In genomic region chr5:146137967-146138403, GRCh38 we compare ENCODE assay signal across 1 cellular context.
A peak's percentile ranks its signal among the peaks of the same experiment; 100 is the strongest.
TF ChIP-seq lines count a peak whose summit lies in the region.

No MANE protein-coding gene starts in this region.

TF ChIP-seq in HepG2, 621 proteins besides CTCF, POLR2A, EP300 and RAD21 (continued from another document and continues in another):
- TF ChIP-seq PBX3 (CRISPR knock-in tag; IDR thresholded peaks at IDR 0.05; ENCODE audit: borderline replicate concordance) (no peak), NFYB (CRISPR knock-in tag; IDR thresholded peaks at IDR 0.05) (no peak), ISL2 (CRISPR knock-in tag; IDR thresholded peaks at IDR 0.05) (peak; percentile 60; the same call in 1 of the 2 replicates), ZNF513 (CRISPR knock-in tag; conservative IDR thresholded peaks at IDR 0.05) (no peak), ZNF362 (CRISPR knock-in tag; IDR thresholded peaks at IDR 0.05; ENCODE audit: borderline replicate concordance) (peak; percentile 98), SOX5 (CRISPR knock-in tag; IDR thresholded peaks at IDR 0.05; ENCODE audit: borderline replicate concordance) (peak; percentile 51; the same call in 1 of the 2 replicates), ZNF83 (CRISPR knock-in tag; IDR thresholded peaks at IDR 0.05; ENCODE audit: borderline replicate concordance) (no peak), KDM5B (CRISPR knock-in tag; IDR thresholded peaks at IDR 0.05; ENCODE audit: borderline replicate concordance) (no peak), TBL1XR1 (IDR thresholded peaks at IDR 0.05; ENCODE audit: borderline replicate concordance, low read length, partially characterized antibody) (peak; percentile 48), SKI (IDR thresholded peaks at IDR 0.05; ENCODE audit: partially characterized antibody) (peak; percentile 56), HMGXB4 (CRISPR knock-in tag; IDR thresholded peaks at IDR 0.05; ENCODE audit: borderline replicate concordance in 1 of 2, low read depth in 1 of 2) (0 out of 4 replicates have a peak, but pooled peaks of 1 of the 2 experiments have one; percentile 36), KDM2A (CRISPR knock-in tag; IDR thresholded peaks at IDR 0.05; ENCODE audit: borderline replicate concordance, low read depth) (no peak), ZHX1 (CRISPR knock-in tag; IDR thresholded peaks at IDR 0.05; ENCODE audit: low read depth) (0 out of 2 replicates have a peak, but pooled peaks have one; percentile 22), PBX2 (CRISPR knock-in tag; IDR thresholded peaks at IDR 0.05) (no peak), SETDB1 (CRISPR knock-in tag; IDR thresholded peaks at IDR 0.05; ENCODE audit: borderline replicate concordance) (no peak), MAF1 (CRISPR knock-in tag; IDR thresholded peaks at IDR 0.05; ENCODE audit: borderline replicate concordance) (no peak), ZNF644 (CRISPR knock-in tag; IDR thresholded peaks at IDR 0.05; ENCODE audit: low read depth) (0 out of 2 replicates have a peak, but pooled peaks have one; percentile 12), ZNF563 (CRISPR knock-in tag; IDR thresholded peaks at IDR 0.05) (peak; percentile 63), KLF16 (CRISPR knock-in tag; IDR thresholded peaks at IDR 0.05) (no peak), WIZ (CRISPR knock-in tag; IDR thresholded peaks at IDR 0.05) (0 out of 2 replicates have a peak, but pooled peaks have one; percentile 66), ZEB1 (IDR thresholded peaks at IDR 0.05; ENCODE audit: insufficient replicate concordance, low read depth) (peak; percentile 60), BRCA1 (CRISPR knock-in tag; IDR thresholded peaks at IDR 0.05) (no peak), THAP7 (CRISPR knock-in tag; IDR thresholded peaks at IDR 0.05) (no peak), THAP11 (CRISPR knock-in tag; IDR thresholded peaks at IDR 0.05) (peak; percentile 54; the same call in 1 of the 2 replicates), MIER3 (CRISPR knock-in tag; IDR thresholded peaks at IDR 0.05; ENCODE audit: borderline replicate concordance) (no peak; the same call in 1 of the 2 replicates), ZBTB1 (CRISPR knock-in tag; IDR thresholded peaks at IDR 0.05; ENCODE audit: borderline replicate concordance) (no peak), IKZF1 (IDR thresholded peaks at IDR 0.05) (no peak), NFE2L2 (IDR thresholded peaks at IDR 0.05; ENCODE audit: low read length) (no peak), ZNF556 (CRISPR knock-in tag; IDR thresholded peaks at IDR 0.05; ENCODE audit: borderline replicate concordance) (no peak), ZNF326 (CRISPR knock-in tag; IDR thresholded peaks at IDR 0.05; ENCODE audit: borderline replicate concordance) (no peak), AHDC1 (CRISPR knock-in tag; IDR thresholded peaks at IDR 0.05; ENCODE audit: borderline replicate concordance) (peak; percentile 46; the same call in 1 of the 2 replicates), EED (CRISPR knock-in tag; IDR thresholded peaks at IDR 0.05) (no peak), SMC3 (IDR thresholded peaks at IDR 0.05; ENCODE audit: low read length) (0 out of 2 replicates have a peak, but pooled peaks have one; percentile 20), MXD4 (CRISPR knock-in tag; IDR thresholded peaks at IDR 0.05) (no peak), ZNF557 (CRISPR knock-in tag; IDR thresholded peaks at IDR 0.05) (no peak), SNAPC2 (CRISPR knock-in tag; IDR thresholded peaks at IDR 0.05) (no peak), POGK (CRISPR knock-in tag; conservative IDR thresholded peaks at IDR 0.05) (no peak), ZNF260 (CRISPR knock-in tag; IDR thresholded peaks at IDR 0.05; ENCODE audit: borderline replicate concordance, low read depth) (no peak), ZNF619 (CRISPR knock-in tag; IDR thresholded peaks at IDR 0.05) (no peak), CHD2 (IDR thresholded peaks at IDR 0.05; ENCODE audit: low read depth, low read length) (no peak), TERF1 (CRISPR knock-in tag; IDR thresholded peaks at IDR 0.05) (no peak), BCL6 (CRISPR knock-in tag; IDR thresholded peaks at IDR 0.05) (peak; percentile 64), RXRB (CRISPR knock-in tag; IDR thresholded peaks at IDR 0.05; ENCODE audit: borderline replicate concordance) (peak; percentile 86)
